In genomic region chr12:121888083-121888477, GRCh38 we compare ENCODE assay signal across 8 cellular contexts. TPM values are rescaled to one million over a fixed set of nuclear protein-coding genes. Genes with fewer than 3 reads are reported as not detected.
DNase-seq lines count a peak whose midpoint lies in the region; ATAC-seq, FAIRE-seq and TF ChIP-seq lines count a peak whose summit lies in the region.

No MANE protein-coding gene starts in this region.

- H3K4me3 Mint-ChIP-seq in activated T-cell treated with anti-CD3 and anti-CD28 coated beads, Interleukin-2, amount 50 U/mL, for 24 hours, result peak overlapping the region; percentile 96
- peak overlapping the region; percentile 97 for H3K4me3 Mint-ChIP-seq in astrocyte (ENCODE audit: unreplicated experiment)

- H3K4me1 ChIP-seq in astrocyte (ENCODE audit: insufficient read depth, low read length), result peaks cover 9% of the 10 kb centered on the region
- peaks cover 0 to 16% (median 0%) of the 10 kb centered on the region in 4 donors for H3K4me1 ChIP-seq in right lobe of liver
- peaks cover 0 to 35% (median 16%) of the 10 kb centered on the region in 4 donors for H3K4me1 ChIP-seq in tibial artery

- TF ChIP-seq CTCF in astrocyte (IDR thresholded peaks at IDR 0.05; ENCODE audit: insufficient read depth, low read depth, low read length) (no peak), right lobe of liver (IDR thresholded peaks at IDR 0.05) (no peak), tibial artery (IDR thresholded peaks at IDR 0.05) (peak in 1 of 2 experiments; percentile 37)

- H3K9me3 ChIP-seq in astrocyte (ENCODE audit: insufficient read depth, low read depth, low read length) (no peaks in the 10 kb centered on the region), right lobe of liver (no peaks in the 10 kb centered on the region), tibial artery (no peaks in the 10 kb centered on the region)

- H3K27ac Mint-ChIP-seq in activated T-cell treated with anti-CD3 and anti-CD28 coated beads, Interleukin-2, amount 50 U/mL, for 24 hours, result peak overlapping the region; percentile 99
- peak overlapping the region; percentile 97 for H3K27ac Mint-ChIP-seq in astrocyte (ENCODE audit: unreplicated experiment)

- no peaks in the 10 kb centered on the region for H3K9me3 Mint-ChIP-seq in activated T-cell treated with anti-CD3 and anti-CD28 coated beads, Interleukin-2, amount 50 U/mL, for 24 hours
- H3K9me3 Mint-ChIP-seq in astrocyte (ENCODE audit: unreplicated experiment), result no peaks in the 10 kb centered on the region

- intact Hi-C loops in right lobe of liver (cut with DNase I), result loop anchor here in 1 of 2 donors (5.0 to 10.0 kb wide), 2 partner anchors 46 to 83 kb away; partner anchors contain the start of gene SETD1B
- intact Hi-C loops in tibial artery (cut with DNase I; ENCODE audit: low total_unique reads), result loop anchor here (5.0 kb wide), 2 partner anchors 76 to 96 kb away; partner anchors contain the start of gene RHOF

- peaks cover 30% of the 10 kb centered on the region for H3K36me3 Mint-ChIP-seq in activated T-cell treated with anti-CD3 and anti-CD28 coated beads, Interleukin-2, amount 50 U/mL, for 24 hours (ENCODE audit: low read depth)
- peaks cover 3% of the 10 kb centered on the region for H3K36me3 Mint-ChIP-seq in astrocyte (ENCODE audit: low read depth, unreplicated experiment)

- peaks cover 38% of the 10 kb centered on the region for H3K79me2 ChIP-seq in astrocyte (ENCODE audit: insufficient read depth, low read length)

- H3K27ac ChIP-seq in astrocyte (ENCODE audit: low read depth, low read length), result peak overlapping the region; percentile 20
- peak overlapping the region; percentile 30 to 95 (median 91) for H3K27ac ChIP-seq in right lobe of liver
- peak overlapping the region; percentile 93 to 96 for H3K27ac ChIP-seq in tibial artery

- no peak for ATAC-seq in right lobe of liver
- no peak for ATAC-seq in HG03139 (IDR thresholded peaks at IDR 0.05; ENCODE audit: unreplicated experiment)

- H3K27me3 Mint-ChIP-seq in activated T-cell treated with anti-CD3 and anti-CD28 coated beads, Interleukin-2, amount 50 U/mL, for 24 hours, result no peaks in the 10 kb centered on the region
- no peaks in the 10 kb centered on the region for H3K27me3 Mint-ChIP-seq in astrocyte (ENCODE audit: low read depth, unreplicated experiment)

- H3K9ac ChIP-seq in astrocyte (ENCODE audit: low read length), result peak overlapping the region; percentile 96

- H3K4me3 ChIP-seq in astrocyte (ENCODE audit: insufficient read depth, low read depth, low read length) (peak overlapping the region; percentile 92), right lobe of liver (peak overlapping the region; percentile 90 to 92 (median 91)), tibial artery (peak overlapping the region; percentile 85 to 86)

- H2AFZ ChIP-seq in astrocyte (ENCODE audit: low read depth, low read length), result peak overlapping the region; percentile 80

- H3K27me3 ChIP-seq in astrocyte (ENCODE audit: insufficient read depth, low read length), result no peaks in the 10 kb centered on the region
- no peaks in the 10 kb centered on the region for H3K27me3 ChIP-seq in right lobe of liver
- no peaks in the 10 kb centered on the region for H3K27me3 ChIP-seq in tibial artery

- H3K4me1 Mint-ChIP-seq in activated T-cell treated with anti-CD3 and anti-CD28 coated beads, Interleukin-2, amount 50 U/mL, for 24 hours (ENCODE audit: low read depth), result peaks cover 33% of the 10 kb centered on the region
- peaks cover 5% of the 10 kb centered on the region for H3K4me1 Mint-ChIP-seq in astrocyte (ENCODE audit: low read depth, unreplicated experiment)

- DNase-seq in activated T-cell treated with anti-CD3 and anti-CD28 coated beads, Interleukin-2, amount 50 U/mL, for 24 hours, result no peak
- no peak for DNase-seq in activated T-cell treated with anti-CD3 and anti-CD28 coated beads, Interleukin-2, amount 50 U/mL, for 48 hours
- DNase-seq in astrocyte (ENCODE audit: low read depth) (no peak), right lobe of liver (no peak), tibial artery (no peak), DMS153 treated with DMSO at 0.1 percent for 48 hours (lab: John Stamatoyannopoulos, UW; ENCODE audit: unreplicated experiment) (no peak), MV-4-11 (lab: John Stamatoyannopoulos, UW) (no peak)

- no peak for TF ChIP-seq POLR2A in right lobe of liver (IDR thresholded peaks at IDR 0.05)

- H3K36me3 ChIP-seq in astrocyte (ENCODE audit: insufficient read depth, low read length), result no peaks in the 10 kb centered on the region
- H3K36me3 ChIP-seq in right lobe of liver, result no peaks in the 10 kb centered on the region
- H3K36me3 ChIP-seq in tibial artery, result peaks cover 0 to 10% (median 0%) of the 10 kb centered on the region in 3 donors

- H3K4me2 ChIP-seq in astrocyte (ENCODE audit: low read length), result peak overlapping the region; percentile 91

- H4K20me1 ChIP-seq in astrocyte (ENCODE audit: insufficient read depth, low read length), result peaks cover 18% of the 10 kb centered on the region

- WGBS in right lobe of liver (ENCODE audit: insufficient coverage, low coverage, low lambda C conversion rate, missing lambda C conversion rate), result 39% methylated on average over 6 of the region's 6 CpGs

- no peak for FAIRE-seq in astrocyte (lab: Jason Lieb, UNC)

RNA-seq across cellular contexts. Expression of gene PSMD9, which starts 0.5 kb away (rescaled TPM):
- 59.0 and 63.4 TPM in 2 replicates for total RNA-seq in astrocyte
- 10 to 100 TPM; 20.0 to 56.4 (median 28.4) TPM for total RNA-seq in right lobe of liver

RNA-seq across cellular contexts. Expression of gene HPD, which starts 29.4 kb away (rescaled TPM):
- not detected in 2 replicates for total RNA-seq in astrocyte
- 1,000 to 10,000 TPM in 4 of 6 experiments, 100 to 1,000 TPM in 2; 649 to 1,803 (median 1,080) TPM for total RNA-seq in right lobe of liver

RNA-seq across cellular contexts. Expression of gene CFAP251, which starts 30.3 kb away (rescaled TPM):
- total RNA-seq in astrocyte (4.6 and 4.7 TPM in 2 replicates), right lobe of liver (1 to 10 TPM; 1.0 to 6.2 (median 2.4) TPM)

Comparison
In these comparisons a context has a peak if more than half of its experiments do, and no peak if none do; other contexts are left out.
1. H3K27ac ChIP-seq: peak in every context shown above with its lines; median percentile 94 in tibial artery; 91 in right lobe of liver; 20 in astrocyte.
2. RNA of gene HPD, which starts 29.4 kb away (total RNA-seq): 649 to 1,803 TPM in right lobe of liver; not detected in astrocyte; every median in the first group is over 100 times any median in the second.
3. Peak in every context shown above with its lines, with median percentiles within 50 percentile points of each other: H3K4me3 ChIP-seq.